ENCODE assay signal across 1 cellular context in the genomic region with DNA sequence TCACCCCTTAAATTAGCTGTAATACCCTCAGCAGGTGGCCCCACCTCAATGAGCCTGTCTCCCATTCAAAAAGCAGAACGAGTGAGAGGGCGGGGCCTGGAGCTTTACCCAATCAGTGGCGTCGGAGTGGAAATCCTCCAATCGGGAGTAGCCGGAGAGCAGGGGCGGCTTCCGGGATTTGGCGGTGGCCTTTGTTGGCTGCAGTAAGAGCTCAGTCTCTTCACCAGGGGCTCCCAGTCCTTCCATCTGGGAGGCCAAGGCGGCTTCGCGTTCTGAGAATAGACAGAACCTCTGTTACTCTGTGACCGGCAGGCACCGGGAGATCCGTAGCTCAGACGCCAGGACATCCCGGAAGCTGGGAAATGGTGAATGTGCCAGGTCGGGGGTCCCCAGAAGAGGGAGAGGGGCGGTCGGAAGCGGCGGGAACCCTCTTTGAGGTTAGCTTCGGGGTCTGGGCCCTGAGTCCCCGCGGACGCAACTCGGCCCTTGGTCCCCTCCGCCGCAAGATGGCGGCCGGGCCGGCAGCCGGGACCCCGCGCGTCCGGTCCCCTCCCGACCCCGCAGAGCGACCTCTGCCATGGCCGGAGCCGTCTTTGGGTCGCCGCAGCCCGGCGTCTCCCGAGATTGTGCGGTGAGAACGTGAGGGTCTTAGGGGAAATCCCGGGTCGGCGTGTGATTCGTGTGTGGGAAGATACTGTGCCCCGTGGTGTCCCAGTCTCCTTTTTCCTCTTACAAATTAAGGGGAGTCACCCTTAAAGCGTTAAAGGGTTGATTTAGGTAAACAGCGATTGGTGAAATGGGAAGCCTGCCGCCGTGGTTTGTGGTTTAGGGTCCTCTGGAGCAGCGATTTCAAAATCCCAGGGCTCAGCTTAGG.
A peak's percentile ranks its signal among the peaks of the same experiment; 100 is the strongest.
TF ChIP-seq lines count a peak whose summit lies in the region.

No MANE protein-coding gene starts in this region.

TF ChIP-seq in HepG2, 621 proteins besides CTCF, POLR2A, EP300 and RAD21 (continued from another document and continues in another):
- TF ChIP-seq, protein P1, sequence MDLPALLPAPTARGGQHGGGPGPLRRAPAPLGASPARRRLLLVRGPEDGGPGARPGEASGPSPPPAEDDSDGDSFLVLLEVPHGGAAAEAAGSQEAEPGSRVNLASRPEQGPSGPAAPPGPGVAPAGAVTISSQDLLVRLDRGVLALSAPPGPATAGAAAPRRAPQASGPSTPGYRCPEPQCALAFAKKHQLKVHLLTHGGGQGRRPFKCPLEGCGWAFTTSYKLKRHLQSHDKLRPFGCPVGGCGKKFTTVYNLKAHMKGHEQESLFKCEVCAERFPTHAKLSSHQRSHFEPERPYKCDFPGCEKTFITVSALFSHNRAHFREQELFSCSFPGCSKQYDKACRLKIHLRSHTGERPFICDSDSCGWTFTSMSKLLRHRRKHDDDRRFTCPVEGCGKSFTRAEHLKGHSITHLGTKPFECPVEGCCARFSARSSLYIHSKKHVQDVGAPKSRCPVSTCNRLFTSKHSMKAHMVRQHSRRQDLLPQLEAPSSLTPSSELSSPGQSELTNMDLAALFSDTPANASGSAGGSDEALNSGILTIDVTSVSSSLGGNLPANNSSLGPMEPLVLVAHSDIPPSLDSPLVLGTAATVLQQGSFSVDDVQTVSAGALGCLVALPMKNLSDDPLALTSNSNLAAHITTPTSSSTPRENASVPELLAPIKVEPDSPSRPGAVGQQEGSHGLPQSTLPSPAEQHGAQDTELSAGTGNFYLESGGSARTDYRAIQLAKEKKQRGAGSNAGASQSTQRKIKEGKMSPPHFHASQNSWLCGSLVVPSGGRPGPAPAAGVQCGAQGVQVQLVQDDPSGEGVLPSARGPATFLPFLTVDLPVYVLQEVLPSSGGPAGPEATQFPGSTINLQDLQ (CRISPR knock-in tag; IDR thresholded peaks at IDR 0.05): peak; percentile 73; the same call in 1 of the 2 replicates
- TF ChIP-seq ZNF264 (CRISPR knock-in tag; IDR thresholded peaks at IDR 0.05) (peak; percentile 95), PHF5A (CRISPR knock-in tag; IDR thresholded peaks at IDR 0.05; ENCODE audit: low read depth, unreplicated experiment) (peak; percentile 87), ZKSCAN1 (IDR thresholded peaks at IDR 0.05; ENCODE audit: low read length) (0 out of 2 replicates have a peak, but pooled peaks have one; percentile 25), ZNF652 (CRISPR knock-in tag; IDR thresholded peaks at IDR 0.05; ENCODE audit: borderline replicate concordance, low read depth) (no peak), SPEN (CRISPR knock-in tag; IDR thresholded peaks at IDR 0.05; ENCODE audit: low read depth) (peak; percentile 70), ZNF703 (CRISPR knock-in tag; IDR thresholded peaks at IDR 0.05; ENCODE audit: borderline replicate concordance) (peak; percentile 75; the same call in 1 of the 2 replicates), GATAD2A (CRISPR knock-in tag; IDR thresholded peaks at IDR 0.05) (peak; percentile 35; the same call in 1 of the 2 replicates), SATB2 (CRISPR knock-in tag; IDR thresholded peaks at IDR 0.05) (peak; percentile 86; the same call in 1 of the 2 replicates), ZNF781 (CRISPR knock-in tag; IDR thresholded peaks at IDR 0.05; ENCODE audit: borderline replicate concordance, not compliant biosample characterization) (peak; percentile 58), ZNF282 (IDR thresholded peaks at IDR 0.05; ENCODE audit: partially characterized antibody) (no peak), RXRB (CRISPR knock-in tag; IDR thresholded peaks at IDR 0.05; ENCODE audit: borderline replicate concordance) (peak; percentile 80; the same call in 1 of the 2 replicates), ZNF33A (CRISPR knock-in tag; IDR thresholded peaks at IDR 0.05; ENCODE audit: borderline replicate concordance) (no peak), ZNF766 (CRISPR knock-in tag; IDR thresholded peaks at IDR 0.05; ENCODE audit: borderline replicate concordance) (peak; percentile 95), HCFC1 (IDR thresholded peaks at IDR 0.05; ENCODE audit: low read depth, low read length) (no peak; the same call in 1 of the 2 replicates), ZNF207 (IDR thresholded peaks at IDR 0.05; ENCODE audit: borderline replicate concordance) (no peak), BORCS8-MEF2B (CRISPR knock-in tag; IDR thresholded peaks at IDR 0.05) (peak; percentile 96), HDAC2 (CRISPR knock-in tag; IDR thresholded peaks at IDR 0.05) (peak; percentile 47), MYNN (CRISPR knock-in tag; IDR thresholded peaks at IDR 0.05; ENCODE audit: low read depth) (no peak; the same call in 1 of the 2 replicates), ZNF543 (CRISPR knock-in tag; IDR thresholded peaks at IDR 0.05) (0 out of 2 replicates have a peak, but pooled peaks have one; percentile 66), ZNF20 (CRISPR knock-in tag; IDR thresholded peaks at IDR 0.05) (peak; percentile 72; the same call in 1 of the 2 replicates), ZSCAN22 (CRISPR knock-in tag; IDR thresholded peaks at IDR 0.05) (no peak), RCOR2 (CRISPR knock-in tag; IDR thresholded peaks at IDR 0.05) (0 out of 2 replicates have a peak, but pooled peaks have one; percentile 23), FOXA1 (IDR thresholded peaks at IDR 0.05) (no peak), FOXA1 (CRISPR knock-in tag; IDR thresholded peaks at IDR 0.05) (0 out of 2 replicates have a peak, but pooled peaks have one; percentile 18), LRRFIP1 (CRISPR knock-in tag; conservative IDR thresholded peaks at IDR 0.05) (no peak; the same call in 1 of the 2 replicates), ZNF746 (CRISPR knock-in tag; IDR thresholded peaks at IDR 0.05) (peak; percentile 57; the same call in 1 of the 2 replicates), MAFF (IDR thresholded peaks at IDR 0.05; ENCODE audit: low read depth, low read length) (no peak), FOXK2 (IDR thresholded peaks at IDR 0.05) (no peak)
- TF ChIP-seq, protein P2, sequence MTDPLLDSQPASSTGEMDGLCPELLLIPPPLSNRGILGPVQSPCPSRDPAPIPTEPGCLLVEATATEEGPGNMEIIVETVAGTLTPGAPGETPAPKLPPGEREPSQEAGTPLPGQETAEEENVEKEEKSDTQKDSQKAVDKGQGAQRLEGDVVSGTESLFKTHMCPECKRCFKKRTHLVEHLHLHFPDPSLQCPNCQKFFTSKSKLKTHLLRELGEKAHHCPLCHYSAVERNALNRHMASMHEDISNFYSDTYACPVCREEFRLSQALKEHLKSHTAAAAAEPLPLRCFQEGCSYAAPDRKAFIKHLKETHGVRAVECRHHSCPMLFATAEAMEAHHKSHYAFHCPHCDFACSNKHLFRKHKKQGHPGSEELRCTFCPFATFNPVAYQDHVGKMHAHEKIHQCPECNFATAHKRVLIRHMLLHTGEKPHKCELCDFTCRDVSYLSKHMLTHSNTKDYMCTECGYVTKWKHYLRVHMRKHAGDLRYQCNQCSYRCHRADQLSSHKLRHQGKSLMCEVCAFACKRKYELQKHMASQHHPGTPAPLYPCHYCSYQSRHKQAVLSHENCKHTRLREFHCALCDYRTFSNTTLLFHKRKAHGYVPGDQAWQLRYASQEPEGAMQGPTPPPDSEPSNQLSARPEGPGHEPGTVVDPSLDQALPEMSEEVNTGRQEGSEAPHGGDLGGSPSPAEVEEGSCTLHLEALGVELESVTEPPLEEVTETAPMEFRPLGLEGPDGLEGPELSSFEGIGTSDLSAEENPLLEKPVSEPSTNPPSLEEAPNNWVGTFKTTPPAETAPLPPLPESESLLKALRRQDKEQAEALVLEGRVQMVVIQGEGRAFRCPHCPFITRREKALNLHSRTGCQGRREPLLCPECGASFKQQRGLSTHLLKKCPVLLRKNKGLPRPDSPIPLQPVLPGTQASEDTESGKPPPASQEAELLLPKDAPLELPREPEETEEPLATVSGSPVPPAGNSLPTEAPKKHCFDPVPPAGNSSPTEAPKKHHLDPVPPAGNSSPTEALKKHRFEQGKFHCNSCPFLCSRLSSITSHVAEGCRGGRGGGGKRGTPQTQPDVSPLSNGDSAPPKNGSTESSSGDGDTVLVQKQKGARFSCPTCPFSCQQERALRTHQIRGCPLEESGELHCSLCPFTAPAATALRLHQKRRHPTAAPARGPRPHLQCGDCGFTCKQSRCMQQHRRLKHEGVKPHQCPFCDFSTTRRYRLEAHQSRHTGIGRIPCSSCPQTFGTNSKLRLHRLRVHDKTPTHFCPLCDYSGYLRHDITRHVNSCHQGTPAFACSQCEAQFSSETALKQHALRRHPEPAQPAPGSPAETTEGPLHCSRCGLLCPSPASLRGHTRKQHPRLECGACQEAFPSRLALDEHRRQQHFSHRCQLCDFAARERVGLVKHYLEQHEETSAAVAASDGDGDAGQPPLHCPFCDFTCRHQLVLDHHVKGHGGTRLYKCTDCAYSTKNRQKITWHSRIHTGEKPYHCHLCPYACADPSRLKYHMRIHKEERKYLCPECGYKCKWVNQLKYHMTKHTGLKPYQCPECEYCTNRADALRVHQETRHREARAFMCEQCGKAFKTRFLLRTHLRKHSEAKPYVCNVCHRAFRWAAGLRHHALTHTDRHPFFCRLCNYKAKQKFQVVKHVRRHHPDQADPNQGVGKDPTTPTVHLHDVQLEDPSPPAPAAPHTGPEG (CRISPR knock-in tag; IDR thresholded peaks at IDR 0.05): peak; percentile 82; the same call in 1 of the 2 replicates
- TF ChIP-seq, protein P3, sequence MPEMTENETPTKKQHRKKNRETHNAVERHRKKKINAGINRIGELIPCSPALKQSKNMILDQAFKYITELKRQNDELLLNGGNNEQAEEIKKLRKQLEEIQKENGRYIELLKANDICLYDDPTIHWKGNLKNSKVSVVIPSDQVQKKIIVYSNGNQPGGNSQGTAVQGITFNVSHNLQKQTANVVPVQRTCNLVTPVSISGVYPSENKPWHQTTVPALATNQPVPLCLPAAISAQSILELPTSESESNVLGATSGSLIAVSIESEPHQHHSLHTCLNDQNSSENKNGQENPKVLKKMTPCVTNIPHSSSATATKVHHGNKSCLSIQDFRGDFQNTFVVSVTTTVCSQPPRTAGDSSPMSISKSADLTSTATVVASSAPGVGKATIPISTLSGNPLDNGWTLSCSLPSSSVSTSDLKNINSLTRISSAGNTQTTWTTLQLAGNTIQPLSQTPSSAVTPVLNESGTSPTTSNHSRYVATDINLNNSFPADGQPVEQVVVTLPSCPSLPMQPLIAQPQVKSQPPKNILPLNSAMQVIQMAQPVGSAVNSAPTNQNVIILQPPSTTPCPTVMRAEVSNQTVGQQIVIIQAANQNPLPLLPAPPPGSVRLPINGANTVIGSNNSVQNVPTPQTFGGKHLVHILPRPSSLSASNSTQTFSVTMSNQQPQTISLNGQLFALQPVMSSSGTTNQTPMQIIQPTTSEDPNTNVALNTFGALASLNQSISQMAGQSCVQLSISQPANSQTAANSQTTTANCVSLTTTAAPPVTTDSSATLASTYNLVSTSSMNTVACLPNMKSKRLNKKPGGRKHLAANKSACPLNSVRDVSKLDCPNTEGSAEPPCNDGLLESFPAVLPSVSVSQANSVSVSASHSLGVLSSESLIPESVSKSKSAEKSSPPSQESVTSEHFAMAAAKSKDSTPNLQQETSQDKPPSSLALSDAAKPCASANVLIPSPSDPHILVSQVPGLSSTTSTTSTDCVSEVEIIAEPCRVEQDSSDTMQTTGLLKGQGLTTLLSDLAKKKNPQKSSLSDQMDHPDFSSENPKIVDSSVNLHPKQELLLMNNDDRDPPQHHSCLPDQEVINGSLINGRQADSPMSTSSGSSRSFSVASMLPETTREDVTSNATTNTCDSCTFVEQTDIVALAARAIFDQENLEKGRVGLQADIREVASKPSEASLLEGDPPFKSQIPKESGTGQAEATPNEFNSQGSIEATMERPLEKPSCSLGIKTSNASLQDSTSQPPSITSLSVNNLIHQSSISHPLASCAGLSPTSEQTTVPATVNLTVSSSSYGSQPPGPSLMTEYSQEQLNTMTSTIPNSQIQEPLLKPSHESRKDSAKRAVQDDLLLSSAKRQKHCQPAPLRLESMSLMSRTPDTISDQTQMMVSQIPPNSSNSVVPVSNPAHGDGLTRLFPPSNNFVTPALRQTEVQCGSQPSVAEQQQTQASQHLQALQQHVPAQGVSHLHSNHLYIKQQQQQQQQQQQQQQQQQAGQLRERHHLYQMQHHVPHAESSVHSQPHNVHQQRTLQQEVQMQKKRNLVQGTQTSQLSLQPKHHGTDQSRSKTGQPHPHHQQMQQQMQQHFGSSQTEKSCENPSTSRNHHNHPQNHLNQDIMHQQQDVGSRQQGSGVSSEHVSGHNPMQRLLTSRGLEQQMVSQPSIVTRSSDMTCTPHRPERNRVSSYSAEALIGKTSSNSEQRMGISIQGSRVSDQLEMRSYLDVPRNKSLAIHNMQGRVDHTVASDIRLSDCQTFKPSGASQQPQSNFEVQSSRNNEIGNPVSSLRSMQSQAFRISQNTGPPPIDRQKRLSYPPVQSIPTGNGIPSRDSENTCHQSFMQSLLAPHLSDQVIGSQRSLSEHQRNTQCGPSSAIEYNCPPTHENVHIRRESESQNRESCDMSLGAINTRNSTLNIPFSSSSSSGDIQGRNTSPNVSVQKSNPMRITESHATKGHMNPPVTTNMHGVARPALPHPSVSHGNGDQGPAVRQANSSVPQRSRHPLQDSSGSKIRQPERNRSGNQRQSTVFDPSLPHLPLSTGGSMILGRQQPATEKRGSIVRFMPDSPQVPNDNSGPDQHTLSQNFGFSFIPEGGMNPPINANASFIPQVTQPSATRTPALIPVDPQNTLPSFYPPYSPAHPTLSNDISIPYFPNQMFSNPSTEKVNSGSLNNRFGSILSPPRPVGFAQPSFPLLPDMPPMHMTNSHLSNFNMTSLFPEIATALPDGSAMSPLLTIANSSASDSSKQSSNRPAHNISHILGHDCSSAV (CRISPR knock-in tag; IDR thresholded peaks at IDR 0.05; ENCODE audit: borderline replicate concordance): 0 out of 2 replicates have a peak, but pooled peaks have one; percentile 69
